In the genomic region with DNA sequence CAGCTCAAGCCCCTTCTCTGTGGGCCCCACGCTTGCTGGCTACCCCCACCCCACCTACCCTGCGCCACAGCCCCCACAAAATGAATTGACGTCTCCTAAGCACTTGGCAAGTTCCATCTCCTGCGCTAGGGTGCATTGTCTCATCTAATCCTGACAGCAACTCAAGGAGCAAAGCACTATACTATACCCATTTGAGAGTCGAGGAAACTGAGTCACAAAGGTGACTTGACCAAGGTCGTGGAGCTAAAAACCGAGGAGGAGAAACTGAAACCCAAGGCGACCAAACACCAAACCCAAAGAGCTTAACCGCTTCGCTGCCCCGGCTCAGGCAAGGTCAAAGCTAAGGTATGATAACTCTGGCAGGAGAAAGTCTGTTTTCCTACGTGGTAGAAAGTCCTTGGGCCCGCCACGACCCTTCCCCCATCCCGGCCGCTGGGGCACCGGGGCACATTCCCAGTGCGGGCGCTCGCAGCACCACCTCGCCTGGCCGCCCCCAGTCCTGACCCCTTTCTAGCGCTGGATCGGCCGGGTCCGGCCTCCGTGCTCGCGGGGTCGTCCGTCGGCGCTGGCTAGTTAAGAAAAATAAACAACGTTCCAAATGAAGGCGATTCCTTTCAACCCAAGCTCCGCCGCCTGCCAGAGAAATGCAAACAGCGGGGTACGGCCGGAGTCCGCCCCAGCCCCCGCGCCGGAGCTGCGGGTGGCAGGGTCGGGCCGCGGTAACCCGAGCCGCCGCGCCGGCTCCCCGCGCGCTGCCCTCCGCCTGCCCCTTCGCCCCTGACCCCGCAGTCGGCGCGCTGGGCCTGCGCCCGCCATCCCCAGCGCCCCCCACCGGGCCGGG, we compare ENCODE assay signal across 13 cellular contexts. TPM values are rescaled to one million over a fixed set of nuclear protein-coding genes. Genes with fewer than 3 reads are reported as not detected.
A peak's percentile ranks its signal among the peaks of the same experiment; 100 is the strongest.
DNase-seq lines count a peak whose midpoint lies in the region; ATAC-seq, FAIRE-seq and TF ChIP-seq lines count a peak whose summit lies in the region.
"Had no signal": no experiment of that assay in that cellular context is flagged by ENCODE, and none has a peak within 500 bp of the region (broad histone marks: within the 10 kb centered on the region; RNA-seq: fewer than 3 reads in every experiment).

No MANE protein-coding gene starts in this region.

- peak overlapping the region; percentile 18 for H3K4me3 ChIP-seq in ectodermal cell (ENCODE audit: insufficient read depth, low read depth, low read length)
- no peak overlapping the region for H3K4me3 ChIP-seq in osteoblast (ENCODE audit: insufficient read depth, low read length)
- H3K4me3 ChIP-seq: body of pancreas had no signal

- peak overlapping the region in 2 of 3 donors; percentile 1 to 29 for H3K27ac Mint-ChIP-seq in IgD-negative memory B cell

- ATAC-seq in HG02970 (IDR thresholded peaks at IDR 0.05; ENCODE audit: low FRiP score, unreplicated experiment), result no peak
- ATAC-seq: body of pancreas had no signal

- DNase-seq in NCI-H1417 (lab: John Stamatoyannopoulos, UW) (peak in 2 of 3 experiments; percentile 38), NCI-H1417 treated with DMSO at 0.1 percent for 48 hours (lab: John Stamatoyannopoulos, UW) (no peak), osteoblast (ENCODE audit: insufficient read length, low spot score, missing footprints) (peak; percentile 86), NCI-H446 (lab: John Stamatoyannopoulos, UW) (no peak), RCC 7860 (ENCODE audit: low spot score) (no peak)
- DNase-seq: 8988T, body of pancreas, MM.1S had no signal

- H3K4me1 ChIP-seq in ectodermal cell (ENCODE audit: control insufficient read depth, insufficient read depth, low read length) (peaks cover 50% of the 10 kb centered on the region), osteoblast (ENCODE audit: insufficient read depth, low read length) (no peaks in the 10 kb centered on the region)

- H2AFZ ChIP-seq in osteoblast (ENCODE audit: low read length), result no peak overlapping the region

- TF ChIP-seq CTCF in osteoblast (IDR thresholded peaks at IDR 0.05; ENCODE audit: extremely low read depth, low read depth, low read length), result no peak

- peaks cover 94% of the 10 kb centered on the region for H3K27me3 ChIP-seq in ectodermal cell (ENCODE audit: control insufficient read depth, insufficient read depth, low read length, poor library complexity, severe bottlenecking)
- H3K27me3 ChIP-seq in osteoblast (ENCODE audit: insufficient read depth, low read length), result peaks cover 59% of the 10 kb centered on the region

- H3K79me2 ChIP-seq in osteoblast (ENCODE audit: insufficient read depth, low read length), result no peaks in the 10 kb centered on the region

- H3K4me1 Mint-ChIP-seq in IgD-negative memory B cell, result peaks cover 26 to 34% (median 31%) of the 10 kb centered on the region in 3 donors

- peaks cover 0 to 1% (median 0%) of the 10 kb centered on the region in 3 donors for H3K9me3 Mint-ChIP-seq in IgD-negative memory B cell

- H3K36me3 Mint-ChIP-seq in IgD-negative memory B cell, result peaks cover 4% of the 10 kb centered on the region

- no peak for FAIRE-seq in RCC 7860 (lab: Jason Lieb, UNC)
- FAIRE-seq: GM18507 had no signal

- peak overlapping the region; percentile 76 to 94 (median 88) for H3K4me3 Mint-ChIP-seq in IgD-negative memory B cell

- no peaks in the 10 kb centered on the region for H4K20me1 ChIP-seq in osteoblast (ENCODE audit: insufficient read depth, low read length)

- no peak overlapping the region for H3K27ac ChIP-seq in ectodermal cell (ENCODE audit: insufficient read depth, low read depth, low read length, poor library complexity, severe bottlenecking)
- no peak overlapping the region for H3K27ac ChIP-seq in osteoblast (ENCODE audit: low read depth, low read length)
- H3K27ac ChIP-seq: body of pancreas had no signal

- H3K4me2 ChIP-seq in osteoblast (ENCODE audit: insufficient read depth, low read length), result peak overlapping the region; percentile 65

- peaks cover 67% of the 10 kb centered on the region for H3K27me3 Mint-ChIP-seq in IgD-negative memory B cell

- H3K9me3 ChIP-seq in ectodermal cell (ENCODE audit: control insufficient read depth, low read length) (no peaks in the 10 kb centered on the region), osteoblast (ENCODE audit: low read depth, low read length) (no peaks in the 10 kb centered on the region)
- H3K9me3 ChIP-seq: body of pancreas had no signal

- H3K36me3 ChIP-seq in ectodermal cell (ENCODE audit: control insufficient read depth, insufficient read depth, low read length) (no peaks in the 10 kb centered on the region), osteoblast (ENCODE audit: insufficient read depth, low read length) (no peaks in the 10 kb centered on the region)

- 1% methylated on average over 67 of the region's 67 CpGs for WGBS in ectodermal cell, 2 experiments

RNA-seq across cellular contexts. Expression of a gene that starts 37.3 kb away (rescaled TPM):
- polyA plus RNA-seq in IgD-negative memory B cell, result not detected
- polyA plus RNA-seq in ectodermal cell (2013, experiment 1 of 4), result not detected
- not detected for polyA plus RNA-seq in ectodermal cell (2013, experiment 2 of 4)
- not detected for polyA plus RNA-seq in ectodermal cell (2013, experiment 3 of 4)
- not detected for polyA plus RNA-seq in ectodermal cell (2013, experiment 4 of 4)
- total RNA-seq in osteoblast, result not detected in 2 replicates
- total RNA-seq: body of pancreas, liver had no signal
- polyA plus RNA-seq: liver had no signal

Comparison
In these comparisons a context has a peak if more than half of its experiments do, and no peak if none do; other contexts are left out.
1. DNase-seq: peak in NCI-H1417 (2 of 3) and osteoblast (single experiment); none in NCI-H1417 treated with DMSO at 0.1 percent for 48 hours (single experiment), NCI-H446 (0 of 2) and RCC 7860 (single experiment).